ENCODE assay signal across 20 cellular contexts in genomic region chr5:15575566-15576195, GRCh38.
"Had no signal": no experiment of that assay in that cellular context is flagged by ENCODE, and none has a peak within 500 bp of the region (broad histone marks: within the 10 kb centered on the region; RNA-seq: fewer than 3 reads in every experiment).

No MANE protein-coding gene starts in this region.

- H3K4me3 Mint-ChIP-seq: activated CD4-positive, alpha-beta T cell treated with anti-CD3 and anti-CD28 coated beads, Interleukin-2, amount 10 ng/mL, durations not matched to agents 24 days and 14 days; activated CD8-positive, alpha-beta T cell treated with anti-CD3 and anti-CD28 coated beads, Interleukin-2, amount 10 ng/mL, durations not matched to agents 7 days and 5 days; activated naive CD4-positive, alpha-beta T cell treated with anti-CD3 and anti-CD28 coated beads, Interleukin-2, amount 50 U/mL, for 24 hours; central memory CD8-positive, alpha-beta T cell; endodermal cell; naive B cell; stimulated activated naive B cell treated with anti-CD40 and anti-IgM and Interleukin-4, amounts not matched to agents 10 μg/mL and 1 μg/mL and 100 μg/mL, for 72 hours; T-helper 2 cell treated with Interferon-gamma antibody and Interleukin-4, amounts not matched to agents 5 μg/mL and 100 μg/mL, for 36 hours had no signal

- H3K27ac Mint-ChIP-seq: activated CD4-positive, alpha-beta T cell treated with anti-CD3 and anti-CD28 coated beads, Interleukin-2, amount 10 ng/mL, durations not matched to agents 24 days and 14 days; activated CD8-positive, alpha-beta T cell treated with anti-CD3 and anti-CD28 coated beads, Interleukin-2, amount 10 ng/mL, durations not matched to agents 7 days and 5 days; activated naive CD4-positive, alpha-beta T cell treated with anti-CD3 and anti-CD28 coated beads, Interleukin-2, amount 50 U/mL, for 24 hours; naive B cell; stimulated activated naive B cell treated with anti-CD40 and anti-IgM and Interleukin-4, amounts not matched to agents 10 μg/mL and 1 μg/mL and 100 μg/mL, for 72 hours; T-helper 2 cell treated with Interferon-gamma antibody and Interleukin-4, amounts not matched to agents 5 μg/mL and 100 μg/mL, for 36 hours had no signal

- H3K27me3 Mint-ChIP-seq: activated CD4-positive, alpha-beta T cell treated with anti-CD3 and anti-CD28 coated beads, Interleukin-2, amount 10 ng/mL, durations not matched to agents 24 days and 14 days; activated naive CD4-positive, alpha-beta T cell treated with anti-CD3 and anti-CD28 coated beads, Interleukin-2, amount 50 U/mL, for 24 hours; central memory CD8-positive, alpha-beta T cell; naive B cell; stimulated activated naive B cell treated with anti-CD40 and anti-IgM and Interleukin-4, amounts not matched to agents 10 μg/mL and 1 μg/mL and 100 μg/mL, for 72 hours had no signal

- ATAC-seq: activated CD8-positive, alpha-beta T cell treated with anti-CD3 and anti-CD28 coated beads, Interleukin-2, amount 10 ng/mL, durations not matched to agents 7 days and 5 days; left colon; stimulated activated naive B cell treated with anti-CD40 and anti-IgM and Interleukin-4, amounts not matched to agents 10 μg/mL and 1 μg/mL and 100 μg/mL, for 72 hours had no signal

- H3K9me3 Mint-ChIP-seq: activated naive CD4-positive, alpha-beta T cell treated with anti-CD3 and anti-CD28 coated beads, Interleukin-2, amount 50 U/mL, for 24 hours; endodermal cell; stimulated activated naive B cell treated with anti-CD40 and anti-IgM and Interleukin-4, amounts not matched to agents 10 μg/mL and 1 μg/mL and 100 μg/mL, for 72 hours had no signal

- DNase-seq: activated CD4-positive, alpha-beta T cell treated with anti-CD3 and anti-CD28 coated beads, Interleukin-2, amount 10 ng/mL, durations not matched to agents 24 days and 14 days; activated CD4-positive, CD25-positive, alpha-beta regulatory T cell; activated CD8-positive, alpha-beta memory T cell treated with anti-CD3 and anti-CD28 coated beads, Interleukin-2, amount 50 U/mL, for 4 hours; activated CD8-positive, alpha-beta T cell treated with anti-CD3 and anti-CD28 coated beads, Interleukin-2, amount 10 ng/mL, durations not matched to agents 7 days and 5 days; activated effector memory CD4-positive, alpha-beta T cell treated with anti-CD3 and anti-CD28 coated beads, Interleukin-2, amount 50 U/mL, for 16 hours; activated T-cell treated with anti-CD3 and anti-CD28 coated beads, Interleukin-2, amount 50 U/mL, for 48 hours; amniotic stem cell; endodermal cell; erythroblast; foreskin melanocyte; head of caudate nucleus; left colon; naive B cell; retina; stimulated activated CD4-positive, alpha-beta T cell treated with anti-CD3 and anti-CD28 coated beads, Interleukin-2, amount 100 ng/mL, for 48 hours; stimulated activated naive B cell treated with anti-CD40 and anti-IgM and Interleukin-4, amounts not matched to agents 10 μg/mL and 1 μg/mL and 100 μg/mL, for 72 hours; trophoblast cell had no signal

- H3K36me3 Mint-ChIP-seq: activated naive CD4-positive, alpha-beta T cell treated with anti-CD3 and anti-CD28 coated beads, Interleukin-2, amount 50 U/mL, for 24 hours; naive B cell; stimulated activated naive B cell treated with anti-CD40 and anti-IgM and Interleukin-4, amounts not matched to agents 10 μg/mL and 1 μg/mL and 100 μg/mL, for 72 hours had no signal

- H3K4me1 Mint-ChIP-seq: activated CD4-positive, alpha-beta T cell treated with anti-CD3 and anti-CD28 coated beads, Interleukin-2, amount 10 ng/mL, durations not matched to agents 24 days and 14 days; activated naive CD4-positive, alpha-beta T cell treated with anti-CD3 and anti-CD28 coated beads, Interleukin-2, amount 50 U/mL, for 24 hours; central memory CD8-positive, alpha-beta T cell; naive B cell; stimulated activated naive B cell treated with anti-CD40 and anti-IgM and Interleukin-4, amounts not matched to agents 10 μg/mL and 1 μg/mL and 100 μg/mL, for 72 hours had no signal
